Comparison of ENCODE assay signal across 1 cellular context in the genomic region with DNA sequence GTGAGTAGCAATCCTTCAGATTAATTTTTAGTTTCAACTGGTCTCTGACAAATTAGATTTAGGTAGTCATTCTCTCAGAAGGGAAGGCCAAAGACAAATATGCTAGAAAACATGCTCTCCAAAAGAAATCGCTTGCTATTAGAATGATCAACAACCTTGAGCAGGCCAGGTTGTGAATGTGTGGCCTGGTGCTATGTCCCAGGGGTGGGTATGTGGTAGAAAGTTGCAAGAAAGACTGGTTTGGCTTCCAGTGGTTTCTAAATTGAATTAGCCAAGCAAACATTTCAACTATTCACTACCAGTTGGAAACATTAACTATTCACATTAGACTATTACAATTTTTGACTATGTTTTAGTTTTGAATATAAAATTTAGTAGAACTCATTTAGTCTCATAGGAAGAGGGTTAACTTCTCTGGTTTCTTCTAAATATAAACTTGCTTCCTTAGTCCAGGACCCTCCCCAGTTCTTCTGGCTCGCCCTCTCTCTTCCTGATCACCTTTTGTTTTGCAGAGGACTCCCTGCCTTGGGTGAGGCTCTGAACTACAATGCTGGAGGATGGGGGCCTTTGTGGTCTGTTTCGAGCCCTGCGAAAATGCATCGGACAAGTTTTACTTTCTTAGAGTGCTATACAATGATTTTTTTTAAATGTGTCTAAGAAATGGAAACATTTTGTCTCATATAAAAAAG.
TF ChIP-seq lines count a peak whose summit lies in the region.

No MANE protein-coding gene starts in this region.

TF ChIP-seq in K562, 482 proteins besides CTCF, POLR2A, EP300 and RAD21:
- TF ChIP-seq KAT2B (IDR thresholded peaks at IDR 0.05; ENCODE audit: low read depth, low read length) (no peak), GABPA (tag; conservative IDR thresholded peaks at IDR 0.05; ENCODE audit: low read depth) (no peak), TCF7 (IDR thresholded peaks at IDR 0.05; ENCODE audit: borderline replicate concordance) (no peak), ADNP (tag; IDR thresholded peaks at IDR 0.05) (no peak), YBX1 (IDR thresholded peaks at IDR 0.05) (no peak), CAMTA2 (CRISPR knock-in tag; conservative IDR thresholded peaks at IDR 0.05) (no peak), MAFF (IDR thresholded peaks at IDR 0.05; ENCODE audit: low read length) (no peak), PCBP1 (IDR thresholded peaks at IDR 0.05; ENCODE audit: low read depth, low read length, poor library complexity, severe bottlenecking) (no peak), HIVEP1 (CRISPR knock-in tag; IDR thresholded peaks at IDR 0.05) (no peak), ZBED1 (IDR thresholded peaks at IDR 0.05) (no peak), ATF1 (CRISPR knock-in tag; IDR thresholded peaks at IDR 0.05) (no peak), ATF1 (tag; IDR thresholded peaks at IDR 0.05) (no peak), CBX3 (IDR thresholded peaks at IDR 0.05; ENCODE audit: borderline replicate concordance in 1 of 2, low read length in 2 of 2) (no peak), U2AF2 (optimal IDR thresholded peaks at IDR 0.05; ENCODE audit: low read depth, low read length) (no peak), MTA1 (IDR thresholded peaks at IDR 0.05; ENCODE audit: borderline replicate concordance) (no peak), JUNB (CRISPR knock-in tag; conservative IDR thresholded peaks at IDR 0.05) (no peak), ZNF324 (CRISPR knock-in tag; IDR thresholded peaks at IDR 0.05) (no peak)
- TF ChIP-seq, protein P1, sequence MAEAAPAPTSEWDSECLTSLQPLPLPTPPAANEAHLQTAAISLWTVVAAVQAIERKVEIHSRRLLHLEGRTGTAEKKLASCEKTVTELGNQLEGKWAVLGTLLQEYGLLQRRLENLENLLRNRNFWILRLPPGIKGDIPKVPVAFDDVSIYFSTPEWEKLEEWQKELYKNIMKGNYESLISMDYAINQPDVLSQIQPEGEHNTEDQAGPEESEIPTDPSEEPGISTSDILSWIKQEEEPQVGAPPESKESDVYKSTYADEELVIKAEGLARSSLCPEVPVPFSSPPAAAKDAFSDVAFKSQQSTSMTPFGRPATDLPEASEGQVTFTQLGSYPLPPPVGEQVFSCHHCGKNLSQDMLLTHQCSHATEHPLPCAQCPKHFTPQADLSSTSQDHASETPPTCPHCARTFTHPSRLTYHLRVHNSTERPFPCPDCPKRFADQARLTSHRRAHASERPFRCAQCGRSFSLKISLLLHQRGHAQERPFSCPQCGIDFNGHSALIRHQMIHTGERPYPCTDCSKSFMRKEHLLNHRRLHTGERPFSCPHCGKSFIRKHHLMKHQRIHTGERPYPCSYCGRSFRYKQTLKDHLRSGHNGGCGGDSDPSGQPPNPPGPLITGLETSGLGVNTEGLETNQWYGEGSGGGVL (CRISPR knock-in tag; IDR thresholded peaks at IDR 0.05) = no peak
- TF ChIP-seq, protein P2, sequence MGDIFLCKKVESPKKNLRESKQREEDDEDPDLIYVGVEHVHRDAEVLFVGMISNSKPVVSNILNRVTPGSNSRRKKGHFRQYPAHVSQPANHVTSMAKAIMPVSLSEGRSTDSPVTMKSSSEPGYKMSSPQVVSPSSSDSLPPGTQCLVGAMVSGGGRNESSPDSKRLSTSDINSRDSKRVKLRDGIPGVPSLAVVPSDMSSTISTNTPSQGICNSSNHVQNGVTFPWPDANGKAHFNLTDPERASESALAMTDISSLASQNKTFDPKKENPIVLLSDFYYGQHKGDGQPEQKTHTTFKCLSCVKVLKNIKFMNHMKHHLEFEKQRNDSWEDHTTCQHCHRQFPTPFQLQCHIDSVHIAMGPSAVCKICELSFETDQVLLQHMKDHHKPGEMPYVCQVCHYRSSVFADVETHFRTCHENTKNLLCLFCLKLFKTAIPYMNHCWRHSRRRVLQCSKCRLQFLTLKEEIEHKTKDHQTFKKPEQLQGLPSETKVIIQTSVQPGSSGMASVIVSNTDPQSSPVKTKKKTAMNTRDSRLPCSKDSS (IDR thresholded peaks at IDR 0.05; ENCODE audit: low read depth, partially characterized antibody) = no peak
- TF ChIP-seq, protein P3, sequence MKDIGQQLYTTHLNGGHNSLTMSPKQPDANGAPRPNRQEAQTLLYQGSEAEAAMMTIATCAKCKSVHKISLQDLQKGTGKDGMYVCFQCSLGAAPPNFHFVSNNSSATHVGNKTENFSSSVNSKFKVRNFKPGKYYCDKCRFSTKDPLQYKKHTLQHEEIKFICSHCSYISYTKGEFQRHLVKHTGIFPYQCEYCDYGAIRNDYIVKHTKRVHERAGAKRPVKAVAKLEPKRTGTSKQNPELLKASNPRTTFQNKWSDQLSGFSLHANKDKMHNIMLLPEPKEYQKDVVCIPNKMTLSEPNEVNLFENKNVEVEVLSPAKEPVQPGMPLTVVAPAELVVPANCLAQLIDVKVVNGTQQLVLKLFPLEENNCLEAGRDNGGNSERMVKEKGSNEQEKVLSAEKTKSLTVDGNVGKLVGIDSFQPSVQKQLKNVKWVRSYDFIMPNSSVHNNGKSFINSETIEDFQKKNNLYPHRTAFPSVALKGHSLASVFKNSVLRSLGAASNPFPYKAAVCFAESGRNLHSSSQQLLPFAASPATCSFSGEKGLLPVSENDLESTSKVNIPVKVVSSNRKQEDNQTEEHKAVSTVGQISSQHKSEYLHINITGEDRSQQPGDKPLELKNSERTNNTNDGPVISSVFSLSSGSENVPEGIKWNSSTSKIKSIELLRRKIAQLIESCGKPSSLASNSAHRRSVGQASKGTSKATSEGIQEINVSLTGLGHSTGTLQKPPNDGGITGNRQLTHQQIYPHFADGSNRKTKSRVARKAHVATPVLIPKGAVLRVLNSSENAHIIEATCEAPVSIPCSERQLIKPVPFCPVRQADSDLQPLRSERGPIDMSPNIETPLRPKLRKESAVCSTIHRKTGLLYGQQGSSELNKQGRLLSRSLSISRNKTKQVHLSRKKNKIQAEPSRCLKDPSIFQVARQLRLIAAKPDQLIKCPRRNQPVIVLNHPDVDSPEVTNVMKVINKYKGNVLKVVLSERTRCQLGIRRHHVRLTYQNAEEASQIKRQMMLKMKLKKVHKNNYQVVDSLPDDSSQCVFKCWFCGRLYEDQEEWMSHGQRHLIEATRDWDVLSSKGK (CRISPR knock-in tag; IDR thresholded peaks at IDR 0.05) = no peak
- TF ChIP-seq, protein P4, sequence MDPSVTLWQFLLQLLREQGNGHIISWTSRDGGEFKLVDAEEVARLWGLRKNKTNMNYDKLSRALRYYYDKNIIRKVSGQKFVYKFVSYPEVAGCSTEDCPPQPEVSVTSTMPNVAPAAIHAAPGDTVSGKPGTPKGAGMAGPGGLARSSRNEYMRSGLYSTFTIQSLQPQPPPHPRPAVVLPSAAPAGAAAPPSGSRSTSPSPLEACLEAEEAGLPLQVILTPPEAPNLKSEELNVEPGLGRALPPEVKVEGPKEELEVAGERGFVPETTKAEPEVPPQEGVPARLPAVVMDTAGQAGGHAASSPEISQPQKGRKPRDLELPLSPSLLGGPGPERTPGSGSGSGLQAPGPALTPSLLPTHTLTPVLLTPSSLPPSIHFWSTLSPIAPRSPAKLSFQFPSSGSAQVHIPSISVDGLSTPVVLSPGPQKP (CRISPR knock-in tag; IDR thresholded peaks at IDR 0.05) = no peak
